2 cellular contexts compared by ENCODE assay signal in genomic region chr4:15037923-15038541, GRCh38.
TF ChIP-seq lines count a peak whose summit lies in the region.

No MANE protein-coding gene starts in this region.

TF ChIP-seq in HepG2, 621 proteins besides CTCF, POLR2A, EP300 and RAD21:
- TF ChIP-seq ZSCAN30 (CRISPR knock-in tag; IDR thresholded peaks at IDR 0.05) (no peak), CREB1 (IDR thresholded peaks at IDR 0.05) (0 out of 2 replicates have a peak, but pooled peaks have one; percentile 17), CREB1 (CRISPR knock-in tag; IDR thresholded peaks at IDR 0.05) (no peak), UBTF (CRISPR knock-in tag; IDR thresholded peaks at IDR 0.05) (no peak), POLR2AphosphoS2 (IDR thresholded peaks at IDR 0.05; ENCODE audit: low read depth, low read length) (no peak), FOXP4 (CRISPR knock-in tag; IDR thresholded peaks at IDR 0.05) (no peak), ATRX (CRISPR knock-in tag; IDR thresholded peaks at IDR 0.05; ENCODE audit: borderline replicate concordance) (no peak), ATF7 (IDR thresholded peaks at IDR 0.05) (peak; percentile 90), ATF7 (CRISPR knock-in tag; IDR thresholded peaks at IDR 0.05) (no peak)
- TF ChIP-seq, protein P1, sequence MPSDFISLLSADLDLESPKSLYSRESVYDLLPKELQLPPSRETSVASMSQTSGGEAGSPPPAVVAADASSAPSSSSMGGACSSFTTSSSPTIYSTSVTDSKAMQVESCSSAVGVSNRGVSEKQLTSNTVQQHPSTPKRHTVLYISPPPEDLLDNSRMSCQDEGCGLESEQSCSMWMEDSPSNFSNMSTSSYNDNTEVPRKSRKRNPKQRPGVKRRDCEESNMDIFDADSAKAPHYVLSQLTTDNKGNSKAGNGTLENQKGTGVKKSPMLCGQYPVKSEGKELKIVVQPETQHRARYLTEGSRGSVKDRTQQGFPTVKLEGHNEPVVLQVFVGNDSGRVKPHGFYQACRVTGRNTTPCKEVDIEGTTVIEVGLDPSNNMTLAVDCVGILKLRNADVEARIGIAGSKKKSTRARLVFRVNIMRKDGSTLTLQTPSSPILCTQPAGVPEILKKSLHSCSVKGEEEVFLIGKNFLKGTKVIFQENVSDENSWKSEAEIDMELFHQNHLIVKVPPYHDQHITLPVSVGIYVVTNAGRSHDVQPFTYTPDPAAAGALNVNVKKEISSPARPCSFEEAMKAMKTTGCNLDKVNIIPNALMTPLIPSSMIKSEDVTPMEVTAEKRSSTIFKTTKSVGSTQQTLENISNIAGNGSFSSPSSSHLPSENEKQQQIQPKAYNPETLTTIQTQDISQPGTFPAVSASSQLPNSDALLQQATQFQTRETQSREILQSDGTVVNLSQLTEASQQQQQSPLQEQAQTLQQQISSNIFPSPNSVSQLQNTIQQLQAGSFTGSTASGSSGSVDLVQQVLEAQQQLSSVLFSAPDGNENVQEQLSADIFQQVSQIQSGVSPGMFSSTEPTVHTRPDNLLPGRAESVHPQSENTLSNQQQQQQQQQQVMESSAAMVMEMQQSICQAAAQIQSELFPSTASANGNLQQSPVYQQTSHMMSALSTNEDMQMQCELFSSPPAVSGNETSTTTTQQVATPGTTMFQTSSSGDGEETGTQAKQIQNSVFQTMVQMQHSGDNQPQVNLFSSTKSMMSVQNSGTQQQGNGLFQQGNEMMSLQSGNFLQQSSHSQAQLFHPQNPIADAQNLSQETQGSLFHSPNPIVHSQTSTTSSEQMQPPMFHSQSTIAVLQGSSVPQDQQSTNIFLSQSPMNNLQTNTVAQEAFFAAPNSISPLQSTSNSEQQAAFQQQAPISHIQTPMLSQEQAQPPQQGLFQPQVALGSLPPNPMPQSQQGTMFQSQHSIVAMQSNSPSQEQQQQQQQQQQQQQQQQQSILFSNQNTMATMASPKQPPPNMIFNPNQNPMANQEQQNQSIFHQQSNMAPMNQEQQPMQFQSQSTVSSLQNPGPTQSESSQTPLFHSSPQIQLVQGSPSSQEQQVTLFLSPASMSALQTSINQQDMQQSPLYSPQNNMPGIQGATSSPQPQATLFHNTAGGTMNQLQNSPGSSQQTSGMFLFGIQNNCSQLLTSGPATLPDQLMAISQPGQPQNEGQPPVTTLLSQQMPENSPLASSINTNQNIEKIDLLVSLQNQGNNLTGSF (CRISPR knock-in tag; IDR thresholded peaks at IDR 0.05): no peak
- TF ChIP-seq, protein P2, sequence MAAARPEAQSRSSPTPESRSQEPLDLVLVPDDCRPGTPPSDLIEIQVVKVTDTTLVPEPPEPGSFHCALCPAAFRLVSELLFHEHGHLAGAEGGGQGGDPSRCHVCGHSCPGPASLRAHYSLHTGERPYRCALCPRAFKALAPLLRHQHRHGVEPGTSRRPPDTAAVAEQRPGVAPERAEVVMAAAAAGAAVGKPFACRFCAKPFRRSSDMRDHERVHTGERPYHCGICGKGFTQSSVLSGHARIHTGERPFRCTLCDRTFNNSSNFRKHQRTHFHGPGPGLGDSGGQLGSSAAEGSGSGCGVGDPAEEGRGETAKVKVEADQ (CRISPR knock-in tag; IDR thresholded peaks at IDR 0.05; ENCODE audit: borderline replicate concordance): no peak
TF ChIP-seq in HepG2: peak in this region for 2.

TF ChIP-seq in GM12878, 131 proteins besides CTCF, POLR2A, EP300 and RAD21:
- peak; percentile 65; the same call in 1 of the 2 replicates for TF ChIP-seq ATF7 (IDR thresholded peaks at IDR 0.05; ENCODE audit: low read depth)
- TF ChIP-seq, protein P3, sequence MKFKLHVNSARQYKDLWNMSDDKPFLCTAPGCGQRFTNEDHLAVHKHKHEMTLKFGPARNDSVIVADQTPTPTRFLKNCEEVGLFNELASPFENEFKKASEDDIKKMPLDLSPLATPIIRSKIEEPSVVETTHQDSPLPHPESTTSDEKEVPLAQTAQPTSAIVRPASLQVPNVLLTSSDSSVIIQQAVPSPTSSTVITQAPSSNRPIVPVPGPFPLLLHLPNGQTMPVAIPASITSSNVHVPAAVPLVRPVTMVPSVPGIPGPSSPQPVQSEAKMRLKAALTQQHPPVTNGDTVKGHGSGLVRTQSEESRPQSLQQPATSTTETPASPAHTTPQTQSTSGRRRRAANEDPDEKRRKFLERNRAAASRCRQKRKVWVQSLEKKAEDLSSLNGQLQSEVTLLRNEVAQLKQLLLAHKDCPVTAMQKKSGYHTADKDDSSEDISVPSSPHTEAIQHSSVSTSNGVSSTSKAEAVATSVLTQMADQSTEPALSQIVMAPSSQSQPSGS (IDR thresholded peaks at IDR 0.05; ENCODE audit: low read length): no peak
